In the genomic region with DNA sequence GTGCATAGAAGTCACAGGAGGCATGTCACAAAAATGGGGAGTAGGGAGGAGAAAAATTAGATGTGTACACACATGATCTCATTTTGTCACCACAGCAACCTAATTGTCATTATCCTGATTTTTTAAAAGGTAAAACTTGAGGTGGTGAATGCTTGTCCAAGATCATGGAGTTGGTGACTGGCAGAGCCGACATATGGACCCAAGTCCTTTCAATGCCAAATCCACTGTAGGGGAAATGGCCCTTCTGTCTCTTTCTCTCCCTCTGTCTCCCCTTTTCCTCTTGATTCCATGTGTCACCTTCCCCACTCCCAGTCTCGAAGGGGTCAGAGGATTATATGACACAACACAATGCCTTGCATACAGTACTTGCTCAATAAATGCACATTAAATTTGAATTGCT, we compare ENCODE assay signal across 12 cellular contexts.
A peak's percentile ranks its signal among the peaks of the same experiment; 100 is the strongest.
DNase-seq lines count a peak whose midpoint lies in the region; FAIRE-seq and TF ChIP-seq lines count a peak whose summit lies in the region.
"Had no signal": no experiment of that assay in that cellular context is flagged by ENCODE, and none has a peak within 500 bp of the region (broad histone marks: within the 10 kb centered on the region; RNA-seq: fewer than 3 reads in every experiment).

No MANE protein-coding gene starts in this region.

- FAIRE-seq in endothelial cell of umbilical vein (lab: Jason Lieb, UNC), result no peak
- no peak for FAIRE-seq in kidney (lab: Jason Lieb, UNC)

- H3F3A ChIP-seq in GM23248 (ENCODE audit: insufficient read depth) (peaks cover 35% of the 10 kb centered on the region), PC-9 (ENCODE audit: insufficient read depth, low read depth) (peaks cover 46% of the 10 kb centered on the region)

- peak overlapping the region; percentile 72 for H3K4me2 ChIP-seq in GM23248 (ENCODE audit: unreplicated experiment)
- peak overlapping the region; percentile 69 for H3K4me2 ChIP-seq in PC-9
- H3K4me2 ChIP-seq in endothelial cell of umbilical vein (ENCODE audit: insufficient read depth, low read length), result peak overlapping the region; percentile 69
- H3K4me2 ChIP-seq: BLaER1 had no signal

- in situ Hi-C loops in GM23248 (cut with MboI), result no loop called here

- no peaks in the 10 kb centered on the region for H3K79me2 ChIP-seq in GM23248 (ENCODE audit: insufficient read depth)
- H3K79me2 ChIP-seq in PC-9 (ENCODE audit: low read depth), result no peaks in the 10 kb centered on the region
- H3K79me2 ChIP-seq in endothelial cell of umbilical vein (ENCODE audit: control insufficient read depth, insufficient read depth, low read length), result no peaks in the 10 kb centered on the region

- H3K9me2 ChIP-seq in GM23248 (ENCODE audit: insufficient read depth), result no peaks in the 10 kb centered on the region
- no peaks in the 10 kb centered on the region for H3K9me2 ChIP-seq in PC-9 (ENCODE audit: insufficient read depth)

- WGBS in GM23248 (ENCODE audit: low coverage in 1 of 2, low lambda C conversion rate in 2 of 2, missing lambda C conversion rate in 2 of 2), 2 experiments, result 30 to 33% methylated on average over 2 of the region's 2 CpGs
- WGBS in sigmoid colon, 2 donors, result 95 to 98% methylated on average over 2 of the region's 2 CpGs

- H3K9me1 ChIP-seq in endothelial cell of umbilical vein (replicated peaks; ENCODE audit: control insufficient read depth, extremely low read depth, insufficient read depth, low read length), result no peaks in the 10 kb centered on the region

- POLR2A ChIA-PET in PC-9 (lab: Charles Lee; ENCODE audit: unreplicated experiment) (interaction anchor here (1.1 to 1.7 kb wide), 3 partner anchors 35 to 66 kb away, joined by 4 to 8 read pairs (median 6); partner anchors contain the start of gene JUN), endothelial cell of umbilical vein (lab: Charles Lee) (interaction anchor here (0.9 to 1.5 kb wide), 6 partner anchors 26 to 65 kb away, joined by 3 to 6 read pairs (median 4); partner anchors contain the start of gene JUN)

- BruUV-seq in PC-9 (replicated peaks; lab: Mats Ljungman, UMichigan), result no TSS peak
- TSS peak; percentile 94 for BruUV-seq in endothelial cell of umbilical vein (replicated peaks; lab: Mats Ljungman, UMichigan)

- DNase-seq in GM23248, result no peak
- DNase-seq in PC-9, result no peak
- DNase-seq in endothelial cell of umbilical vein (ENCODE audit: low read depth, low spot score), result no peak
- DNase-seq in sigmoid colon, result no peak
- DNase-seq in NCI-H2171 treated with DMSO at 0.1 percent for 48 hours (lab: John Stamatoyannopoulos, UW), result no peak
- no peak for DNase-seq in kidney
- DNase-seq in T-helper 9 cell, result no peak
- no peak for DNase-seq in NCI-H2227 (lab: John Stamatoyannopoulos, UW; ENCODE audit: unreplicated experiment)
- DNase-seq: activated naive CD4-positive, alpha-beta T cell treated with anti-CD3 and anti-CD28 coated beads, Interleukin-2, amount 10 ng/mL, durations not matched to agents 7 days and 5 days; NCI-H2081 treated with DMSO at 0.1 percent for 48 hours; NK-92 treated with Interleukin-12 subunit alpha and Interleukin-12 subunit beta, amount 100 ng/mL, for 24 hours had no signal

- intact Hi-C loops in PC-9 (cut with micrococcal nuclease; ENCODE audit: unreplicated experiment) (loop anchor here (1.0 kb wide), 3 partner anchors 32 to 64 kb away; no protein-coding TSS in a partner anchor), endothelial cell of umbilical vein (cut with micrococcal nuclease) (loop anchor here (1.0 kb wide), 7 partner anchors 34 to 109 kb away; partner anchors contain the start of gene JUN), sigmoid colon (cut with DNase I) (no loop called here), kidney (cut with DNase I) (no loop called here)

- TF ChIP-seq CTCF in PC-9 (conservative IDR thresholded peaks at IDR 0.05) (no peak), endothelial cell of umbilical vein (IDR thresholded peaks at IDR 0.05; ENCODE audit: extremely low read depth in 1 of 2, insufficient read depth in 1 of 2, low read depth in 1 of 2, low read length in 2 of 2) (no peak), sigmoid colon (IDR thresholded peaks at IDR 0.05) (no peak), kidney (IDR thresholded peaks at IDR 0.05; ENCODE audit: borderline replicate concordance, extremely low read depth, insufficient read depth) (no peak)

- H2AFZ ChIP-seq in GM23248 (peak overlapping the region; percentile 16), PC-9 (peak overlapping the region; percentile 18; the same call in 1 of the 2 replicates), endothelial cell of umbilical vein (ENCODE audit: low read depth, low read length) (no peak overlapping the region)

- H3K9me3 ChIP-seq in GM23248 (ENCODE audit: low read depth) (no peaks in the 10 kb centered on the region), PC-9 (ENCODE audit: insufficient read depth, low read depth) (no peaks in the 10 kb centered on the region), endothelial cell of umbilical vein (replicated peaks; ENCODE audit: control insufficient read depth, insufficient read depth, low read length) (no peaks in the 10 kb centered on the region), sigmoid colon (no peaks in the 10 kb centered on the region), kidney (ENCODE audit: control insufficient read depth in 1 of 2, low read length in 2 of 2) (no peaks in the 10 kb centered on the region)
- H3K9me3 ChIP-seq: BLaER1 had no signal

- peak overlapping the region; percentile 63 for H3K9ac ChIP-seq in GM23248
- peak overlapping the region; percentile 72 for H3K9ac ChIP-seq in endothelial cell of umbilical vein (replicated peaks; ENCODE audit: extremely low read depth, insufficient read depth, low read length)
- no peak overlapping the region for H3K9ac ChIP-seq in kidney (ENCODE audit: low read length in 2 of 2)
- H3K9ac ChIP-seq: BLaER1 had no signal

- TF ChIP-seq EP300 in sigmoid colon (IDR thresholded peaks at IDR 0.05), result no peak

- H3K36me3 ChIP-seq in GM23248 (ENCODE audit: low read depth), result no peaks in the 10 kb centered on the region
- H3K36me3 ChIP-seq in PC-9 (ENCODE audit: low read depth), result no peaks in the 10 kb centered on the region
- no peaks in the 10 kb centered on the region for H3K36me3 ChIP-seq in endothelial cell of umbilical vein (ENCODE audit: control insufficient read depth in 2 of 2, extremely low read depth in 1 of 2, insufficient read depth in 2 of 2, low read length in 2 of 2)
- H3K36me3 ChIP-seq in sigmoid colon, result no peaks in the 10 kb centered on the region
- H3K36me3 ChIP-seq in kidney (ENCODE audit: control insufficient read depth in 1 of 2, insufficient read depth in 2 of 2, low read length in 2 of 2), result no peaks in the 10 kb centered on the region
- H3K36me3 ChIP-seq: BLaER1 had no signal

- H3K27ac ChIP-seq in GM23248 (peak overlapping the region; percentile 87), PC-9 (peak overlapping the region; percentile 92), endothelial cell of umbilical vein (ENCODE audit: insufficient read depth, low read depth, low read length) (peak overlapping the region; percentile 95), sigmoid colon (peak overlapping the region; percentile 10 to 60 (median 48)), kidney (ENCODE audit: low read depth in 2 of 2, low read length in 2 of 2) (no peak overlapping the region)
- H3K27ac ChIP-seq: BLaER1 had no signal

- H3K4me1 ChIP-seq in GM23248 (ENCODE audit: insufficient read depth) (peaks cover 33% of the 10 kb centered on the region), PC-9 (replicated peaks; ENCODE audit: insufficient read depth) (peaks cover 59% of the 10 kb centered on the region), endothelial cell of umbilical vein (ENCODE audit: control insufficient read depth, extremely low read depth, insufficient read depth, low read length) (peaks cover 36% of the 10 kb centered on the region), sigmoid colon (peaks cover 0 to 13% (median 10%) of the 10 kb centered on the region in 4 donors), kidney (ENCODE audit: control insufficient read depth in 1 of 2, insufficient read depth in 1 of 2, low read depth in 1 of 2, low read length in 2 of 2) (no peaks in the 10 kb centered on the region)
- H3K4me1 ChIP-seq: BLaER1 had no signal

- no peaks in the 10 kb centered on the region for H3K27me3 ChIP-seq in GM23248 (replicated peaks; ENCODE audit: insufficient read depth)
- H3K27me3 ChIP-seq in PC-9 (ENCODE audit: insufficient read depth, low read depth), result no peaks in the 10 kb centered on the region
- H3K27me3 ChIP-seq in endothelial cell of umbilical vein (ENCODE audit: control insufficient read depth in 2 of 2, insufficient read depth in 2 of 2, low read length in 2 of 2), result no peaks in the 10 kb centered on the region
- H3K27me3 ChIP-seq in sigmoid colon, result no peaks in the 10 kb centered on the region
- H3K27me3 ChIP-seq: BLaER1 had no signal

- no peak for TF ChIP-seq POLR2A in endothelial cell of umbilical vein (IDR thresholded peaks at IDR 0.05; ENCODE audit: low read depth, low read length)
- TF ChIP-seq POLR2A in sigmoid colon (IDR thresholded peaks at IDR 0.05), result no peak

- CTCF ChIA-PET in PC-9 (lab: Charles Lee), result interaction anchor here (0.9 kb wide), 1 partner anchor 25 kb away, joined by 4 read pairs; no protein-coding TSS in a partner anchor
- CTCF ChIA-PET in endothelial cell of umbilical vein (lab: Charles Lee), result interaction anchor here (0.8 to 1.8 kb wide), 10 partner anchors 10 to 910 kb away, joined by 3 to 10 read pairs (median 5); no protein-coding TSS in a partner anchor

- H4K20me1 ChIP-seq in GM23248 (ENCODE audit: insufficient read depth), result no peaks in the 10 kb centered on the region
- no peaks in the 10 kb centered on the region for H4K20me1 ChIP-seq in PC-9 (ENCODE audit: insufficient read depth)
- H4K20me1 ChIP-seq in endothelial cell of umbilical vein (replicated peaks; ENCODE audit: control insufficient read depth, extremely low read depth, insufficient read depth, low read length), result no peaks in the 10 kb centered on the region
- H4K20me1 ChIP-seq: BLaER1 had no signal

- dilution Hi-C loops in endothelial cell of umbilical vein (cut with MboI; ENCODE audit: extremely low pct_ligation_motif_present, low sequenced_read_pairs), result no loop called here

- H3K4me3 ChIP-seq in GM23248 (peak overlapping the region; percentile 34), PC-9 (no peak overlapping the region; the same call in 1 of the 2 replicates), endothelial cell of umbilical vein (replicated peaks in 1 of 3; ENCODE audit: insufficient read depth in 1 of 3, low read depth in 1 of 3, low read length in 3 of 3) (no peak overlapping the region), sigmoid colon (no peak overlapping the region), kidney (ENCODE audit: low read length in 2 of 2) (no peak overlapping the region)
- H3K4me3 ChIP-seq: BLaER1 had no signal

TF ChIP-seq in endothelial cell of umbilical vein, 7 proteins besides CTCF, POLR2A, EP300 and RAD21 (continues in another document):
- no peak for TF ChIP-seq FOS (IDR thresholded peaks at IDR 0.05; ENCODE audit: borderline replicate concordance, insufficient read depth, low read length)
- no peak for TF ChIP-seq EZH2 (IDR thresholded peaks at IDR 0.05; ENCODE audit: borderline replicate concordance, low read depth, low read length, severe bottlenecking)
- no peak for TF ChIP-seq MAX (IDR thresholded peaks at IDR 0.05; ENCODE audit: insufficient read depth, insufficient read length)

Comparison
In these comparisons a context has a peak if more than half of its experiments do, and no peak if none do; other contexts are left out.
1. H3K27ac ChIP-seq: peak in GM23248 (single experiment), PC-9 (single experiment), endothelial cell of umbilical vein (single experiment) and sigmoid colon (4 of 4); none in kidney (0 of 2).
2. H3K9ac ChIP-seq: peak in GM23248 (single experiment) and endothelial cell of umbilical vein (single experiment); none in kidney (0 of 2).
3. intact Hi-C loops: an anchor here in PC-9 (1.0 kb wide) and endothelial cell of umbilical vein (1.0 kb wide); none called in sigmoid colon and kidney.
4. Peak in every context shown above with its lines, with median percentiles within 50 percentile points of each other: H3K4me2 ChIP-seq.